ENCODE assay signal across 10 cellular contexts in genomic region chr5:150615141-150615699, GRCh38. TPM values are rescaled to one million over a fixed set of nuclear protein-coding genes. Genes with fewer than 3 reads are reported as not detected.
DNase-seq lines count a peak whose midpoint lies in the region; ATAC-seq and FAIRE-seq lines count a peak whose summit lies in the region.
"Had no signal": no experiment of that assay in that cellular context is flagged by ENCODE, and none has a peak within 500 bp of the region (broad histone marks: within the 10 kb centered on the region; RNA-seq: fewer than 3 reads in every experiment).

No MANE protein-coding gene starts in this region.

- H3K27ac ChIP-seq in right cardiac atrium (ENCODE audit: low read length) (peak overlapping the region; percentile 96), skeletal muscle tissue (ENCODE audit: low read depth, low read length) (peak overlapping the region; percentile 99)

- no peaks in the 10 kb centered on the region for H3K36me3 ChIP-seq in skeletal muscle tissue (ENCODE audit: control insufficient read depth in 3 of 3, insufficient read depth in 3 of 3, low read length in 3 of 3)

- FAIRE-seq in RCC 7860 (lab: Jason Lieb, UNC), result no peak

- peak; percentile 51 for DNase-seq in EH (ENCODE audit: low read depth)
- peak; percentile 74 for DNase-seq in astrocyte of the hippocampus (ENCODE audit: low read depth, low spot score)
- DNase-seq in right cardiac atrium, result peak; percentile 84 to 89 (median 88)
- no peak for DNase-seq in RCC 7860 (ENCODE audit: low spot score)
- no peak for DNase-seq in NCI-H187 treated with DMSO at 0.1 percent for 48 hours (lab: John Stamatoyannopoulos, UW)
- no peak for DNase-seq in amniotic stem cell (lab: John Stamatoyannopoulos, UW)
- no peak for DNase-seq in DMS79 treated with DMSO at 0.1 percent for 48 hours (lab: John Stamatoyannopoulos, UW)
- DNase-seq: DMS153, NCI-H1048 had no signal

- WGBS in right cardiac atrium, result 9% methylated on average over 17 of the region's 17 CpGs

- peak; percentile 42 to 48 for ATAC-seq in right cardiac atrium

- H3K27me3 ChIP-seq in right cardiac atrium (ENCODE audit: control insufficient read depth, insufficient read depth) (no peaks in the 10 kb centered on the region), skeletal muscle tissue (ENCODE audit: control insufficient read depth in 3 of 3, insufficient read depth in 3 of 3, low read length in 3 of 3) (no peaks in the 10 kb centered on the region)

- H3K4me1 ChIP-seq in right cardiac atrium (ENCODE audit: control insufficient read depth, insufficient read depth, low read length) (peaks cover 67% of the 10 kb centered on the region), skeletal muscle tissue (ENCODE audit: control insufficient read depth in 3 of 3, insufficient read depth in 3 of 3, low read length in 3 of 3) (peaks cover 92 to 96% (median 95%) of the 10 kb centered on the region in 3 donors)

- H3K9me3 ChIP-seq in right cardiac atrium (ENCODE audit: control insufficient read depth, low read length) (no peaks in the 10 kb centered on the region), skeletal muscle tissue (ENCODE audit: control insufficient read depth in 3 of 3, low read length in 3 of 3) (no peaks in the 10 kb centered on the region)

- intact Hi-C loops in right cardiac atrium (cut with DNase I), result no loop called here

- H3K9ac ChIP-seq in skeletal muscle tissue (ENCODE audit: low read depth in 1 of 3, low read length in 3 of 3), result peak overlapping the region; percentile 28 to 76 (median 61)

- no peak overlapping the region for H3K4me3 ChIP-seq in right cardiac atrium (ENCODE audit: low read length)
- peak overlapping the region in 2 of 3 donors; percentile 41 to 59 for H3K4me3 ChIP-seq in skeletal muscle tissue (ENCODE audit: low read length in 3 of 3)

RNA-seq across cellular contexts. Expression of gene SYNPO, which starts 25.2 kb away (rescaled TPM):
- total RNA-seq in right cardiac atrium, result 100 to 1,000 TPM; 552 to 675 (median 584) TPM
- polyA plus RNA-seq in right cardiac atrium, result 625 TPM
- total RNA-seq in skeletal muscle tissue, result 6.3 TPM

RNA-seq across cellular contexts. Expression of gene MYOZ3, which starts 45.8 kb away (rescaled TPM):
- total RNA-seq in right cardiac atrium, result 1 to 10 TPM; 4.0 to 9.3 (median 5.2) TPM
- 3.3 TPM for polyA plus RNA-seq in right cardiac atrium
- total RNA-seq in skeletal muscle tissue, result 4.7 TPM

Comparison
In these comparisons a context has a peak if more than half of its experiments do, and no peak if none do; other contexts are left out.
1. DNase-seq: peak in EH (single experiment), astrocyte of the hippocampus (single experiment) and right cardiac atrium (3 of 3); none in RCC 7860 (single experiment), NCI-H187 treated with DMSO at 0.1 percent for 48 hours (single experiment), amniotic stem cell (single experiment) and DMS79 treated with DMSO at 0.1 percent for 48 hours (single experiment).
2. RNA of gene SYNPO, which starts 25.2 kb away (total RNA-seq): 552 to 675 TPM in right cardiac atrium; 6.3 TPM in skeletal muscle tissue (single experiment); every median in the first group is over 10 times any median in the second.